8 cellular contexts compared by ENCODE assay signal in the genomic region with DNA sequence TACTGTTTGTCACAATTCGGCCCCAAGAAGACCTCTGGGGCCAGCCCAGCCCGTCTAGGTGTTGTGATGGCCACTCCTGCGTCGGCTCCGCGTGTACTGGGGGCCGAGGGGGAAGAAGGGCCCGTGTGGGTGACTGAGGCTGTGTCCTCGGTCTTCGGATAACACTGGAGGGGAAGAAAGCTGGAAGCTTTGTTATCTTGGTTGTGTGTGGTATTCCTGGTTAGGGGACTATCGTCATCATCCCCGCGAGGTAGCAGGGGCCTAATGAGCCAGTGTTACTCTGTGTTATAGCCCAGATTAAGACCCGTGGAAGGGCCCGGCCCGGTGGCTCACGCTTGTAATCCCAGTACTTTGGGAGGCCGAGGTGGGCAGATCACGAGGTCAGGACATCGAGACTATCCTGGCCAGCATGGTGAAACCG. TPM values are rescaled to one million over a fixed set of nuclear protein-coding genes. Genes with fewer than 3 reads are reported as not detected.
A peak's percentile ranks its signal among the peaks of the same experiment; 100 is the strongest.
DNase-seq lines count a peak whose midpoint lies in the region; ATAC-seq and TF ChIP-seq lines count a peak whose summit lies in the region.

No MANE protein-coding gene starts in this region.

- 27 to 31% methylated on average over 20 to 21 of the region's 21 CpGs for WGBS in thyroid gland, 2 donors

- peaks cover 14 to 15% of the 10 kb centered on the region in 2 donors for H3K4me1 ChIP-seq in thyroid gland

- peak overlapping the region; percentile 70 to 91 (median 77) for H3K4me3 ChIP-seq in thyroid gland (replicated peaks in 1 of 3)

- peak; percentile 64 for DNase-seq in activated CD8-positive, alpha-beta memory T cell treated with anti-CD3 and anti-CD28 coated beads for 24 hours
- DNase-seq in activated CD8-positive, alpha-beta memory T cell treated with anti-CD3 and anti-CD28 coated beads, Interleukin-2, amount 50 U/mL, for 4 hours = no peak
- DNase-seq in amniotic epithelial cell (ENCODE audit: low read depth) (peak; percentile 6), left colon (no peak), thyroid gland (no peak), NCI-H345 (lab: John Stamatoyannopoulos, UW) (no peak), G401 (ENCODE audit: low spot score) (no peak)

- TF ChIP-seq CTCF in thyroid gland (IDR thresholded peaks at IDR 0.05) = no peak

- H3K36me3 ChIP-seq in thyroid gland = peaks cover 0 to 14% of the 10 kb centered on the region in 2 donors

- peak overlapping the region in 1 of 3 donors; percentile 67 for H3K27ac ChIP-seq in thyroid gland

- ATAC-seq in left colon (peak; percentile 10), HG02973 (IDR thresholded peaks at IDR 0.05; ENCODE audit: unreplicated experiment) (no peak)

- in situ Hi-C loops in G401 (cut with HindIII; ENCODE audit: low sequenced_read_pairs) = no loop called here

- no peaks in the 10 kb centered on the region for H3K9me3 ChIP-seq in thyroid gland

- no peak for TF ChIP-seq POLR2A in thyroid gland (IDR thresholded peaks at IDR 0.05)

- H3K27me3 ChIP-seq in thyroid gland = no peaks in the 10 kb centered on the region

- intact Hi-C loops in left colon (cut with DNase I, micrococcal nuclease) (no loop called here), thyroid gland (cut with DNase I) (no loop called here)

RNA-seq across cellular contexts. Expression of gene MTG1, which starts 0.9 kb away (rescaled TPM):
- total RNA-seq in left colon (10 to 100 TPM; 38.0 to 49.5 TPM), thyroid gland (10 to 100 TPM; 23.8 to 40.8 (median 35.0) TPM)
- total RNA-seq in G401 (2014; rRNA removed; shearing (Covaris generic)) = 60.7 and 66.8 TPM in 2 replicates

RNA-seq across cellular contexts. Expression of gene PAOX, which starts 15.7 kb away (rescaled TPM):
- total RNA-seq in left colon (10 to 100 TPM in 1 of 2 donors, 1 to 10 TPM in 1; 9.3 to 10.5 TPM), thyroid gland (10 to 100 TPM in 2 of 4 donors, 1 to 10 TPM in 2; 3.5 to 11.0 (median 9.9) TPM)
- total RNA-seq in G401 (2014; rRNA removed; shearing (Covaris generic)) = 11.7 and 13.9 TPM in 2 replicates

RNA-seq across cellular contexts. Expression of gene ECHS1, which starts 21.7 kb away (rescaled TPM):
- total RNA-seq in left colon (100 to 1,000 TPM; 173 to 205 TPM), thyroid gland (100 to 1,000 TPM in 2 of 4 donors, 10 to 100 TPM in 2; 73.9 to 135 (median 99.5) TPM)
- total RNA-seq in G401 (2014; rRNA removed; shearing (Covaris generic)) = 105 and 118 TPM in 2 replicates

RNA-seq across cellular contexts. Expression of gene SPRN, which starts 29.6 kb away (rescaled TPM):
- not detected for total RNA-seq in left colon
- total RNA-seq in thyroid gland = under 1 TPM in 1 of 4 donors, not detected in 3; 0.15 TPM
- total RNA-seq in G401 (2014; rRNA removed; shearing (Covaris generic)) = not detected in 2 replicates

RNA-seq across cellular contexts. Expression of gene FUOM, which starts 37.0 kb away (rescaled TPM):
- total RNA-seq in left colon = 10 to 100 TPM; 25.5 to 28.7 TPM
- total RNA-seq in thyroid gland = 10 to 100 TPM in 3 of 4 donors, 1 to 10 TPM in 1; 7.4 to 25.9 (median 18.9) TPM
- 65.7 and 103 TPM in 2 replicates for total RNA-seq in G401 (2014; rRNA removed; shearing (Covaris generic))

Comparison
In these comparisons a context has a peak if more than half of its experiments do, and no peak if none do; other contexts are left out.
1. DNase-seq: peak in activated CD8-positive, alpha-beta memory T cell treated with anti-CD3 and anti-CD28 coated beads for 24 hours (single experiment) and amniotic epithelial cell (single experiment); none in activated CD8-positive, alpha-beta memory T cell treated with anti-CD3 and anti-CD28 coated beads, Interleukin-2, amount 50 U/mL, for 4 hours (single experiment), left colon (0 of 2), thyroid gland (0 of 2), NCI-H345 (single experiment) and G401 (single experiment).